17 cellular contexts compared by ENCODE assay signal in the genomic region with DNA sequence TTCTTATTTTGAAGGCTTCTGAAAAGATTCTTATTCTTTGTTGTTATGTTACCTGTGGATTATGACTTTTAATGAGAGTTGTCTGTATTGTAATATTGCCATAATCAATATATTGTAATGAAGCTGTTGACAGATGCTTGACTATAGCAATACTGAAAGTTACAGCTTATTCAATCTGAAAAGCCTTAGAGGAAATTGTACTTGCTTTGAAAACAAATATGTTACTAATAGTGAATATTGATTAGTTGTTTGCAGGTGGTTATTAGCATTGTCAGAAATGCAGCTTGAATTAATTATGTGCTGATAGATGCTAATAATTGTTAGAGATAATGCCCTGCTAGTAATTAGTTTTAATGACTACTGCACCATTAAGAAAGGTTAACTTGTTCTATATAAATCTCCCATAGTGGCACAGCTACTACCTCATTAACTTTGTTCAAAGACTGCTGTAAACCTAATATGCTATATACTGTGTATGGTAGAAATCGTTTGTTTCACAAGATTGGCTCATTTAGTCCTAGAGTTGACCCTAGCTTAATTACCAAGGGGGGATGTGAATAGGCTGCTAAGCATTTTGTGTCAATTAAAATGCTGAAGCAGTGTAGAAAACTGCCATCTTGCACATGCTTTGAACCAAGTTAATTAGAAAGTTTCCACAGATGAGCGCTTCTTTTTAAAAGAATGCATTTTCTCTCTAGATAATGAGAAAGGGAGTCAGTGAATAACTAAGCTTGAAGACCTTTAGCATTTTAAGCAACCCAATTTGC. TPM values are rescaled to one million over a fixed set of nuclear protein-coding genes. Genes with fewer than 3 reads are reported as not detected.
DNase-seq lines count a peak whose midpoint lies in the region; ATAC-seq and TF ChIP-seq lines count a peak whose summit lies in the region.
"Had no signal": no experiment of that assay in that cellular context is flagged by ENCODE, and none has a peak within 500 bp of the region (broad histone marks: within the 10 kb centered on the region; RNA-seq: fewer than 3 reads in every experiment).

No MANE protein-coding gene starts in this region.

- H3K27me3 Mint-ChIP-seq in WTC11 (ENCODE audit: low read depth) (no peaks in the 10 kb centered on the region), nephron (ENCODE audit: low read depth) (no peaks in the 10 kb centered on the region)
- H3K27me3 Mint-ChIP-seq: CD4-positive, alpha-beta T cell had no signal

- no peak overlapping the region for H3K4me3 Mint-ChIP-seq in WTC11
- no peak overlapping the region for H3K4me3 Mint-ChIP-seq in nephron
- H3K4me3 Mint-ChIP-seq: CD4-positive, alpha-beta T cell; HFFc6 had no signal

- CTCF ChIA-PET in WTC11 (lab: Charles Lee): interaction anchor here (1.7 to 2.6 kb wide), 2 partner anchors 14 to 15 kb away, joined by 4 to 9 read pairs; no protein-coding TSS in a partner anchor

- TF ChIP-seq CTCF in WTC11 (IDR thresholded peaks at IDR 0.05) (no peak), nephron (IDR thresholded peaks at IDR 0.05; ENCODE audit: unreplicated experiment in 3 of 3) (no peak)

- DNase-seq in WTC11 (ENCODE audit: low spot score) (no peak), HK-2 (ENCODE audit: unreplicated experiment) (no peak), NCI-H146 (lab: John Stamatoyannopoulos, UW) (no peak), mesenteric fat pad (ENCODE audit: low spot score) (no peak)
- DNase-seq in activated CD4-positive, alpha-beta T cell treated with anti-CD3 and anti-CD28 coated beads, Interleukin-2, amount 50 U/mL, for 1 hour: no peak
- DNase-seq: BE2C; CD4-positive, alpha-beta T cell; EL; HFFc6; IMR-90; NCI-H2029 treated with DMSO at 0.1 percent for 48 hours; NCI-H2171 treated with DMSO at 0.1 percent for 48 hours; NCI-H774 had no signal

- H3K9me3 Mint-ChIP-seq in WTC11 (peaks cover 7% of the 10 kb centered on the region; the same call in 1 of the 2 replicates), nephron (peaks cover 23% of the 10 kb centered on the region)
- H3K9me3 Mint-ChIP-seq: HFFc6 had no signal

- H3K27ac Mint-ChIP-seq in WTC11 (peak overlapping the region; percentile 13; the same call in 1 of the 2 replicates), nephron (peak overlapping the region; percentile 43 to 92 (median 85))
- H3K27ac Mint-ChIP-seq: CD4-positive, alpha-beta T cell; HFFc6 had no signal

- H3K4me1 Mint-ChIP-seq in WTC11: peaks cover 53% of the 10 kb centered on the region
- peaks cover 9% of the 10 kb centered on the region for H3K4me1 Mint-ChIP-seq in nephron

- H3K36me3 Mint-ChIP-seq in WTC11: peaks cover 17% of the 10 kb centered on the region
- H3K36me3 Mint-ChIP-seq in nephron (ENCODE audit: low read depth): peaks cover 54% of the 10 kb centered on the region

- ATAC-seq in GM18867 (IDR thresholded peaks at IDR 0.05; ENCODE audit: unreplicated experiment) (peak; percentile 56), GM21619 (IDR thresholded peaks at IDR 0.05; ENCODE audit: unreplicated experiment) (peak; percentile 61), WTC11 (no peak)
- ATAC-seq: Panc1 had no signal

- POLR2A ChIA-PET in WTC11 (lab: Charles Lee): no interaction called here

TF ChIP-seq in WTC11, 78 proteins besides CTCF, POLR2A, EP300 and RAD21 (continues in another document):
- no peak for TF ChIP-seq ZNF671 (CRISPR knock-in tag; IDR thresholded peaks at IDR 0.05)
- no peak for TF ChIP-seq RELA (CRISPR knock-in tag; IDR thresholded peaks at IDR 0.05; ENCODE audit: borderline replicate concordance)
- TF ChIP-seq RORB (CRISPR knock-in tag; IDR thresholded peaks at IDR 0.05): no peak
- TF ChIP-seq ETV6 (CRISPR knock-in tag; IDR thresholded peaks at IDR 0.05): no peak
- TF ChIP-seq, protein P1, sequence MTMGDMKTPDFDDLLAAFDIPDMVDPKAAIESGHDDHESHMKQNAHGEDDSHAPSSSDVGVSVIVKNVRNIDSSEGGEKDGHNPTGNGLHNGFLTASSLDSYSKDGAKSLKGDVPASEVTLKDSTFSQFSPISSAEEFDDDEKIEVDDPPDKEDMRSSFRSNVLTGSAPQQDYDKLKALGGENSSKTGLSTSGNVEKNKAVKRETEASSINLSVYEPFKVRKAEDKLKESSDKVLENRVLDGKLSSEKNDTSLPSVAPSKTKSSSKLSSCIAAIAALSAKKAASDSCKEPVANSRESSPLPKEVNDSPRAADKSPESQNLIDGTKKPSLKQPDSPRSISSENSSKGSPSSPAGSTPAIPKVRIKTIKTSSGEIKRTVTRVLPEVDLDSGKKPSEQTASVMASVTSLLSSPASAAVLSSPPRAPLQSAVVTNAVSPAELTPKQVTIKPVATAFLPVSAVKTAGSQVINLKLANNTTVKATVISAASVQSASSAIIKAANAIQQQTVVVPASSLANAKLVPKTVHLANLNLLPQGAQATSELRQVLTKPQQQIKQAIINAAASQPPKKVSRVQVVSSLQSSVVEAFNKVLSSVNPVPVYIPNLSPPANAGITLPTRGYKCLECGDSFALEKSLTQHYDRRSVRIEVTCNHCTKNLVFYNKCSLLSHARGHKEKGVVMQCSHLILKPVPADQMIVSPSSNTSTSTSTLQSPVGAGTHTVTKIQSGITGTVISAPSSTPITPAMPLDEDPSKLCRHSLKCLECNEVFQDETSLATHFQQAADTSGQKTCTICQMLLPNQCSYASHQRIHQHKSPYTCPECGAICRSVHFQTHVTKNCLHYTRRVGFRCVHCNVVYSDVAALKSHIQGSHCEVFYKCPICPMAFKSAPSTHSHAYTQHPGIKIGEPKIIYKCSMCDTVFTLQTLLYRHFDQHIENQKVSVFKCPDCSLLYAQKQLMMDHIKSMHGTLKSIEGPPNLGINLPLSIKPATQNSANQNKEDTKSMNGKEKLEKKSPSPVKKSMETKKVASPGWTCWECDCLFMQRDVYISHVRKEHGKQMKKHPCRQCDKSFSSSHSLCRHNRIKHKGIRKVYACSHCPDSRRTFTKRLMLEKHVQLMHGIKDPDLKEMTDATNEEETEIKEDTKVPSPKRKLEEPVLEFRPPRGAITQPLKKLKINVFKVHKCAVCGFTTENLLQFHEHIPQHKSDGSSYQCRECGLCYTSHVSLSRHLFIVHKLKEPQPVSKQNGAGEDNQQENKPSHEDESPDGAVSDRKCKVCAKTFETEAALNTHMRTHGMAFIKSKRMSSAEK (CRISPR knock-in tag; IDR thresholded peaks at IDR 0.05; ENCODE audit: borderline replicate concordance): no peak
- no peak for TF ChIP-seq ZNF416 (CRISPR knock-in tag; IDR thresholded peaks at IDR 0.05)
- no peak for TF ChIP-seq NR3C1 (CRISPR knock-in tag; conservative IDR thresholded peaks at IDR 0.05; ENCODE audit: low read depth)
- TF ChIP-seq SP1 (CRISPR knock-in tag; conservative IDR thresholded peaks at IDR 0.05): no peak
- no peak for TF ChIP-seq EMX1 (CRISPR knock-in tag; IDR thresholded peaks at IDR 0.05)
- no peak for TF ChIP-seq CREM (CRISPR knock-in tag; IDR thresholded peaks at IDR 0.05)
- TF ChIP-seq, protein P2, sequence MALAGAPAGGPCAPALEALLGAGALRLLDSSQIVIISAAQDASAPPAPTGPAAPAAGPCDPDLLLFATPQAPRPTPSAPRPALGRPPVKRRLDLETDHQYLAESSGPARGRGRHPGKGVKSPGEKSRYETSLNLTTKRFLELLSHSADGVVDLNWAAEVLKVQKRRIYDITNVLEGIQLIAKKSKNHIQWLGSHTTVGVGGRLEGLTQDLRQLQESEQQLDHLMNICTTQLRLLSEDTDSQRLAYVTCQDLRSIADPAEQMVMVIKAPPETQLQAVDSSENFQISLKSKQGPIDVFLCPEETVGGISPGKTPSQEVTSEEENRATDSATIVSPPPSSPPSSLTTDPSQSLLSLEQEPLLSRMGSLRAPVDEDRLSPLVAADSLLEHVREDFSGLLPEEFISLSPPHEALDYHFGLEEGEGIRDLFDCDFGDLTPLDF (CRISPR knock-in tag; IDR thresholded peaks at IDR 0.05): no peak
- TF ChIP-seq, protein P3, sequence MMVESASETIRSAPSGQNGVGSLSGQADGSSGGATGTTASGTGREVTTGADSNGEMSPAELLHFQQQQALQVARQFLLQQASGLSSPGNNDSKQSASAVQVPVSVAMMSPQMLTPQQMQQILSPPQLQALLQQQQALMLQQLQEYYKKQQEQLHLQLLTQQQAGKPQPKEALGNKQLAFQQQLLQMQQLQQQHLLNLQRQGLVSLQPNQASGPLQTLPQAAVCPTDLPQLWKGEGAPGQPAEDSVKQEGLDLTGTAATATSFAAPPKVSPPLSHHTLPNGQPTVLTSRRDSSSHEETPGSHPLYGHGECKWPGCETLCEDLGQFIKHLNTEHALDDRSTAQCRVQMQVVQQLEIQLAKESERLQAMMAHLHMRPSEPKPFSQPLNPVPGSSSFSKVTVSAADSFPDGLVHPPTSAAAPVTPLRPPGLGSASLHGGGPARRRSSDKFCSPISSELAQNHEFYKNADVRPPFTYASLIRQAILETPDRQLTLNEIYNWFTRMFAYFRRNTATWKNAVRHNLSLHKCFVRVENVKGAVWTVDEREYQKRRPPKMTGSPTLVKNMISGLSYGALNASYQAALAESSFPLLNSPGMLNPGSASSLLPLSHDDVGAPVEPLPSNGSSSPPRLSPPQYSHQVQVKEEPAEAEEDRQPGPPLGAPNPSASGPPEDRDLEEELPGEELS (CRISPR knock-in tag; IDR thresholded peaks at IDR 0.05): no peak
- TF ChIP-seq, protein P4, sequence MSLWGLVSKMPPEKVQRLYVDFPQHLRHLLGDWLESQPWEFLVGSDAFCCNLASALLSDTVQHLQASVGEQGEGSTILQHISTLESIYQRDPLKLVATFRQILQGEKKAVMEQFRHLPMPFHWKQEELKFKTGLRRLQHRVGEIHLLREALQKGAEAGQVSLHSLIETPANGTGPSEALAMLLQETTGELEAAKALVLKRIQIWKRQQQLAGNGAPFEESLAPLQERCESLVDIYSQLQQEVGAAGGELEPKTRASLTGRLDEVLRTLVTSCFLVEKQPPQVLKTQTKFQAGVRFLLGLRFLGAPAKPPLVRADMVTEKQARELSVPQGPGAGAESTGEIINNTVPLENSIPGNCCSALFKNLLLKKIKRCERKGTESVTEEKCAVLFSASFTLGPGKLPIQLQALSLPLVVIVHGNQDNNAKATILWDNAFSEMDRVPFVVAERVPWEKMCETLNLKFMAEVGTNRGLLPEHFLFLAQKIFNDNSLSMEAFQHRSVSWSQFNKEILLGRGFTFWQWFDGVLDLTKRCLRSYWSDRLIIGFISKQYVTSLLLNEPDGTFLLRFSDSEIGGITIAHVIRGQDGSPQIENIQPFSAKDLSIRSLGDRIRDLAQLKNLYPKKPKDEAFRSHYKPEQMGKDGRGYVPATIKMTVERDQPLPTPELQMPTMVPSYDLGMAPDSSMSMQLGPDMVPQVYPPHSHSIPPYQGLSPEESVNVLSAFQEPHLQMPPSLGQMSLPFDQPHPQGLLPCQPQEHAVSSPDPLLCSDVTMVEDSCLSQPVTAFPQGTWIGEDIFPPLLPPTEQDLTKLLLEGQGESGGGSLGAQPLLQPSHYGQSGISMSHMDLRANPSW (CRISPR knock-in tag; conservative IDR thresholded peaks at IDR 0.05; ENCODE audit: low read depth): no peak
- TF ChIP-seq SMAD4 (CRISPR knock-in tag; IDR thresholded peaks at IDR 0.05): no peak

RNA-seq across cellular contexts. Expression of a gene that starts 30.5 kb away (rescaled TPM):
- 141 to 167 TPM (median 144 TPM) in 3 replicates for total RNA-seq in WTC11 (2021)
- 13.2 TPM for total RNA-seq in mesenteric fat pad

Comparison
In these comparisons a context has a peak if more than half of its experiments do, and no peak if none do; other contexts are left out.
1. RNA of a gene that starts 30.5 kb away (total RNA-seq): 141 to 167 TPM in WTC11; 13.2 TPM in mesenteric fat pad (single experiment); every median in the first group is over 10 times any median in the second.